In the genomic region with DNA sequence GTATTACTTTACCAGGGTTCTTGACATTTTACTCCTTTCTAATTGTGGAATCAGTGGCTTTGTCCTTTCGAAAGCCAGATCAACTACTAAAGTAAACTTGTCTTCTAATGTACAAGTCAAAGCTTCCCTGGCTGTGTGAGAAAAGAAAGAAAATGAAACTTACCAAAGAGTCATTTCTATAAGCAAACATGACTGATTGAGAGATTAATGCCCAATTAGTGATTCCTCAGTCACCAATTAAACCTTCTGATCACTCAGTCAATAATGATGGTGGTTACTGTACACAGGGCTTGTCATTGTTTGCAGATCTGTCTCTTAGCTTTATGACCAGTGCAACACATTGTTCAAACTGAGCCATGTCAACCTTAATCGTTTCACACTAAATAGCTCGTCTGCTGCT, we compare ENCODE assay signal across 19 cellular contexts.
DNase-seq lines count a peak whose midpoint lies in the region; ATAC-seq, FAIRE-seq and TF ChIP-seq lines count a peak whose summit lies in the region.
"Had no signal": no experiment of that assay in that cellular context is flagged by ENCODE, and none has a peak within 500 bp of the region (broad histone marks: within the 10 kb centered on the region; RNA-seq: fewer than 3 reads in every experiment).

No MANE protein-coding gene starts in this region.

- H3K9me3 Mint-ChIP-seq in activated naive CD4-positive, alpha-beta T cell treated with anti-CD3 and anti-CD28 coated beads, Interleukin-2, amount 50 U/mL, for 72 hours, result no peaks in the 10 kb centered on the region
- H3K9me3 Mint-ChIP-seq: activated naive CD8-positive, alpha-beta T cell treated with anti-CD3 and anti-CD28 coated beads, Interleukin-2, amount 10 ng/mL, durations not matched to agents 7 days and 5 days had no signal

- no peak for ATAC-seq in activated naive CD4-positive, alpha-beta T cell treated with anti-CD3 and anti-CD28 coated beads, Interleukin-2, amount 50 U/mL, for 72 hours
- ATAC-seq: left ventricle myocardium superior had no signal

- no peak for TF ChIP-seq POLR2A in H54 (IDR thresholded peaks at IDR 0.05; ENCODE audit: low read depth, low read length)

- peak; percentile 97 for DNase-seq in DMS153 (lab: John Stamatoyannopoulos, UW)
- no peak for DNase-seq in H54 (ENCODE audit: insufficient read length, low spot score)
- peak; percentile 96 for DNase-seq in NCI-H69 (lab: John Stamatoyannopoulos, UW)
- no peak for DNase-seq in activated naive CD4-positive, alpha-beta T cell treated with anti-CD3 and anti-CD28 coated beads, Interleukin-2, amount 50 U/mL, for 72 hours (ENCODE audit: low spot score in 2 of 2)
- no peak for DNase-seq in stimulated activated CD4-positive, alpha-beta T cell treated with anti-CD3 and anti-CD28 coated beads, Interleukin-2, amount 100 ng/mL, for 24 hours
- no peak for DNase-seq in stimulated activated CD4-positive, alpha-beta T cell treated with anti-CD3 and anti-CD28 coated beads, Interleukin-4, amount 100 ng/mL, for 24 hours
- DNase-seq in putamen (ENCODE audit: low spot score), result no peak
- DNase-seq: activated CD4-positive, alpha-beta T cell treated with anti-CD3 and anti-CD28 coated beads, Interleukin-2, amount 50 U/mL, for 48 hours; activated naive CD8-positive, alpha-beta T cell treated with anti-CD3 and anti-CD28 coated beads, Interleukin-2, amount 10 ng/mL, durations not matched to agents 7 days and 5 days; activated T-cell treated with anti-CD3 and anti-CD28 coated beads, Interleukin-2, amount 50 U/mL, for 1 hour; dorsolateral prefrontal cortex; GF-D8; left ventricle myocardium superior; NCI-H1694 treated with DMSO at 0.1 percent for 48 hours; NCI-H526 treated with DMSO at 0.1 percent for 48 hours; stimulated activated CD4-positive, alpha-beta T cell treated with anti-CD3 and anti-CD28 coated beads, Interleukin-4, amount 100 ng/mL, for 4 hours; stimulated activated CD8-positive, alpha-beta memory T cell treated with anti-CD3 and anti-CD28 coated beads, Interleukin-4, amount 100 ng/mL, for 48 hours had no signal

- no peaks in the 10 kb centered on the region for H3K36me3 Mint-ChIP-seq in activated naive CD4-positive, alpha-beta T cell treated with anti-CD3 and anti-CD28 coated beads, Interleukin-2, amount 50 U/mL, for 72 hours
- H3K36me3 Mint-ChIP-seq: activated naive CD8-positive, alpha-beta T cell treated with anti-CD3 and anti-CD28 coated beads, Interleukin-2, amount 10 ng/mL, durations not matched to agents 7 days and 5 days had no signal

- FAIRE-seq in H54 (lab: Jason Lieb, UNC), result peak; percentile 23
- FAIRE-seq in islet of Langerhans (lab: Jason Lieb, UNC), result peak; percentile 80
- FAIRE-seq: bronchial epithelial cell had no signal

- H3K27ac Mint-ChIP-seq in activated naive CD4-positive, alpha-beta T cell treated with anti-CD3 and anti-CD28 coated beads, Interleukin-2, amount 50 U/mL, for 72 hours, result no peak overlapping the region
- H3K27ac Mint-ChIP-seq: activated naive CD8-positive, alpha-beta T cell treated with anti-CD3 and anti-CD28 coated beads, Interleukin-2, amount 10 ng/mL, durations not matched to agents 7 days and 5 days had no signal

Comparison
In these comparisons a context has a peak if more than half of its experiments do, and no peak if none do; other contexts are left out.
1. DNase-seq: peak in DMS153 (single experiment) and NCI-H69 (single experiment); none in H54 (single experiment), activated naive CD4-positive, alpha-beta T cell treated with anti-CD3 and anti-CD28 coated beads, Interleukin-2, amount 50 U/mL, for 72 hours (0 of 2), stimulated activated CD4-positive, alpha-beta T cell treated with anti-CD3 and anti-CD28 coated beads, Interleukin-2, amount 100 ng/mL, for 24 hours (0 of 2), stimulated activated CD4-positive, alpha-beta T cell treated with anti-CD3 and anti-CD28 coated beads, Interleukin-4, amount 100 ng/mL, for 24 hours (single experiment) and putamen (single experiment).